In the genomic region with DNA sequence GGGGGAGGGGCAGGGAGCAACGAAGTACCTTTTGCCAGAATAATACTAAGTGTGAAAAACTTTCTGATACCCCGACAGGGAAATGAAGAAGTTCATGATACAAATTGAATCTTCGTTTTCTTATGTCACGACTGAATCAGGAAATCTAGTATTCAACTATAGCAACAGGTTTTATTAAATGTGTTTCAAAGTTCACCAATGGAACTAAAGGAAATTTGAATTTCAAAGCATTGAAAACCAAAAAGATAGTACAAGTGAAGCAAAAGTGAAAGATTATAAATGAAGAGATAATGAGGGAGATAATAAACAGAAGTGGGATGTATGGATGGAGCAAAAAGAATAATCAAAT, we compare ENCODE assay signal across 13 cellular contexts.
"Had no signal": no experiment of that assay in that cellular context is flagged by ENCODE, and none has a peak within 500 bp of the region (broad histone marks: within the 10 kb centered on the region; RNA-seq: fewer than 3 reads in every experiment).

No MANE protein-coding gene starts in this region.

- H3K9ac ChIP-seq: neural progenitor cell had no signal

- H3K27ac ChIP-seq: ascending aorta, breast epithelium, epithelial cell of prostate, neural progenitor cell, prostate gland, right atrium auricular region, skin epidermis, stomach had no signal

- H3K4me3 ChIP-seq: ascending aorta, breast epithelium, neural progenitor cell, prostate gland, right atrium auricular region, skin epidermis, stomach had no signal

- H3K4me2 ChIP-seq: neural progenitor cell had no signal

- H3K4me1 ChIP-seq: ascending aorta, breast epithelium, neural progenitor cell, prostate gland, right atrium auricular region, stomach had no signal

- H2AFZ ChIP-seq: neural progenitor cell had no signal

- H3K27me3 ChIP-seq: ascending aorta, breast epithelium, neural progenitor cell, right atrium auricular region, stomach had no signal

- DNase-seq: activated gamma-delta T cell had no signal

- H3K36me3 Mint-ChIP-seq: activated naive CD4-positive, alpha-beta T cell treated with anti-CD3 and anti-CD28 coated beads, Interleukin-2, amount 50 U/mL, for 24 hours; naive thymus-derived CD4-positive, alpha-beta T cell; neural progenitor cell had no signal

- H3K4me3 Mint-ChIP-seq: activated B cell treated with CpG ODN at 0.5 μM for 24 hours; activated naive CD4-positive, alpha-beta T cell treated with anti-CD3 and anti-CD28 coated beads, Interleukin-2, amount 50 U/mL, for 24 hours; effector memory CD8-positive, alpha-beta T cell; naive thymus-derived CD4-positive, alpha-beta T cell; neural progenitor cell had no signal

- H3K27ac Mint-ChIP-seq: activated B cell treated with CpG ODN at 0.5 μM for 24 hours; activated naive CD4-positive, alpha-beta T cell treated with anti-CD3 and anti-CD28 coated beads, Interleukin-2, amount 50 U/mL, for 24 hours; effector memory CD8-positive, alpha-beta T cell; naive thymus-derived CD4-positive, alpha-beta T cell; neural progenitor cell had no signal

- H3K9me3 Mint-ChIP-seq: activated B cell treated with CpG ODN at 0.5 μM for 24 hours; activated naive CD4-positive, alpha-beta T cell treated with anti-CD3 and anti-CD28 coated beads, Interleukin-2, amount 50 U/mL, for 24 hours; neural progenitor cell had no signal

- H3K27me3 Mint-ChIP-seq: activated B cell treated with CpG ODN at 0.5 μM for 24 hours; activated naive CD4-positive, alpha-beta T cell treated with anti-CD3 and anti-CD28 coated beads, Interleukin-2, amount 50 U/mL, for 24 hours; effector memory CD8-positive, alpha-beta T cell had no signal

- H3K36me3 ChIP-seq: ascending aorta, breast epithelium, neural progenitor cell, prostate gland, right atrium auricular region, stomach had no signal

- H3K9me3 ChIP-seq: ascending aorta, breast epithelium, prostate gland, right atrium auricular region, stomach had no signal

- H3K4me1 Mint-ChIP-seq: activated B cell treated with CpG ODN at 0.5 μM for 24 hours; activated naive CD4-positive, alpha-beta T cell treated with anti-CD3 and anti-CD28 coated beads, Interleukin-2, amount 50 U/mL, for 24 hours had no signal
